In the genomic region with DNA sequence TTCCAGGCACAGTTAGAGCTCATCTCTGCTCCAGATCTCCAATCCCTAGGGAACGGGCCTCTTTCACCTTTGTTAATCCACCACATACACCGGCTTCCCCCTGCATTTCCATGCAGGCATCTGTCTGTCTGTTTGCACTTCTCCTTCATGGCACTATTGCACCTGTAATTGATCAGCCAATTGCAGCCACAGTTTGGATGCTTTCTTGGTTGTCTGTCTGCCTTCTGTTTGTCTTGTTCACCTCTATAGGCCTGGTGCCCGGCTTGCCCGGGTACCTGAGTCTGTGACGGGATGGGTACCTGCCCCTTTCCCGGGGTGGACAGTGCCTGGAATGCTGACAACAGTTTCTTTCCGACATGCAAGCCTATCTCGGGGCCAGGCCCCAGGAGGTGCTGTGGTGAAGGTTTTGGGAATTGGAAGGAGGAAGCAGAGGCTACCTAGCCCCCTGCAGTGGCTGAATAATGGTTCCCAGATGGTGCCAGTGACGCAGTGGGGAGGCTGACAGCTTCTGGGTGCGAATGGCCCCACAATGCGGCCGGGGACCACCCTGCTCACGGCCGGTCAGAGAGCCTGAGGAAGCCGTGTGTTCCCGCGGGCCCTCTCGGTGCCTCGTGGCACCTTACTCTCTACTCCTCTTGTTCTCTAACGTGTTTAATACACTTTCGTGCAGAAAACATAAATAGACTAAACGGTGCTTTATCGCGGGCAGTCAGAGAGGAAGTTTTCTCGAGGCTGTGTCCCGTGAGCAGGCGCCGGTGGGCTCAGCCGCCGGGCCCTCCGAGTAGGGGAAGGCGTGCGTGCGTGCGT, we compare ENCODE assay signal across 8 cellular contexts. TPM values are rescaled to one million over a fixed set of nuclear protein-coding genes. Genes with fewer than 3 reads are reported as not detected.
DNase-seq lines count a peak whose midpoint lies in the region; ATAC-seq and TF ChIP-seq lines count a peak whose summit lies in the region.

No MANE protein-coding gene starts in this region.

- no peaks in the 10 kb centered on the region for H3K27me3 ChIP-seq in suprapubic skin

- TF ChIP-seq CTCF in GM10248 (IDR thresholded peaks at IDR 0.05; ENCODE audit: control extremely low read depth, extremely low read depth, low read depth, missing control alignments): no peak
- no peak for TF ChIP-seq CTCF in suprapubic skin (IDR thresholded peaks at IDR 0.05)

- WGBS in suprapubic skin: 33% methylated on average over 21 of the region's 35 CpGs

- no peaks in the 10 kb centered on the region for H3K9me3 Mint-ChIP-seq in activated naive CD4-positive, alpha-beta T cell treated with anti-CD3 and anti-CD28 coated beads, Interleukin-2, amount 50 U/mL, for 72 hours

- DNase-seq in GM10248 (ENCODE audit: extremely low spot score): peak; percentile 10
- no peak for DNase-seq in activated naive CD4-positive, alpha-beta T cell treated with anti-CD3 and anti-CD28 coated beads, Interleukin-2, amount 50 U/mL, for 72 hours (ENCODE audit: low spot score in 2 of 2)
- DNase-seq in islet precursor cell: peak; percentile 62
- DNase-seq in suprapubic skin (ENCODE audit: low spot score in 2 of 2): peak in 1 of 2 donors; percentile 74
- no peak for DNase-seq in activated CD8-positive, alpha-beta memory T cell treated with anti-CD3 and anti-CD28 coated beads for 24 hours
- no peak for DNase-seq in ecto neural progenitor cell (ENCODE audit: low spot score)

- CTCF ChIA-PET in GM10248 (lab: Yijun Ruan, JAX): interaction anchor here (1.1 to 1.7 kb wide), 2 partner anchors 107 to 109 kb away, joined by 3 to 4 read pairs; no protein-coding TSS in a partner anchor

- H3K4me1 ChIP-seq in suprapubic skin: peaks cover 16% of the 10 kb centered on the region

- TF ChIP-seq EP300 in suprapubic skin (IDR thresholded peaks at IDR 0.05): no peak

- peak overlapping the region; percentile 55 for H3K4me3 ChIP-seq in suprapubic skin

- ATAC-seq in HG02571 (IDR thresholded peaks at IDR 0.05; ENCODE audit: unreplicated experiment) (peak; percentile 9), HG03039 (IDR thresholded peaks at IDR 0.05; ENCODE audit: unreplicated experiment) (no peak)
- peak; percentile 8 to 18 for ATAC-seq in activated naive CD4-positive, alpha-beta T cell treated with anti-CD3 and anti-CD28 coated beads, Interleukin-2, amount 50 U/mL, for 72 hours

- H3K27ac ChIP-seq in suprapubic skin: no peak overlapping the region

- no peaks in the 10 kb centered on the region for H3K36me3 Mint-ChIP-seq in activated naive CD4-positive, alpha-beta T cell treated with anti-CD3 and anti-CD28 coated beads, Interleukin-2, amount 50 U/mL, for 72 hours

- POLR2A ChIA-PET in GM10248 (lab: Yijun Ruan, JAX): no interaction called here

- H3K36me3 ChIP-seq in suprapubic skin: no peaks in the 10 kb centered on the region

- TF ChIP-seq POLR2A in suprapubic skin (IDR thresholded peaks at IDR 0.05): no peak

- H3K9me3 ChIP-seq in suprapubic skin: no peaks in the 10 kb centered on the region

- H3K27ac Mint-ChIP-seq in activated naive CD4-positive, alpha-beta T cell treated with anti-CD3 and anti-CD28 coated beads, Interleukin-2, amount 50 U/mL, for 72 hours: no peak overlapping the region

RNA-seq across cellular contexts. Expression of a gene that starts 31.3 kb away (rescaled TPM):
- total RNA-seq in activated naive CD4-positive, alpha-beta T cell treated with anti-CD3 and anti-CD28 coated beads, Interleukin-2, amount 50 U/mL, for 72 hours: 1 to 10 TPM in 1 of 2 donors, under 1 TPM in 1; 0.16 to 2.2 TPM
- 1 to 10 TPM in 1 of 4 donors, under 1 TPM in 3; 0.34 to 1.3 (median 0.83) TPM for total RNA-seq in suprapubic skin

Comparison
In these comparisons a context has a peak if more than half of its experiments do, and no peak if none do; other contexts are left out.
1. DNase-seq: peak in GM10248 (single experiment) and islet precursor cell (single experiment); none in activated naive CD4-positive, alpha-beta T cell treated with anti-CD3 and anti-CD28 coated beads, Interleukin-2, amount 50 U/mL, for 72 hours (0 of 2), activated CD8-positive, alpha-beta memory T cell treated with anti-CD3 and anti-CD28 coated beads for 24 hours (single experiment) and ecto neural progenitor cell (single experiment).